ENCODE assay signal across 24 cellular contexts in the genomic region with DNA sequence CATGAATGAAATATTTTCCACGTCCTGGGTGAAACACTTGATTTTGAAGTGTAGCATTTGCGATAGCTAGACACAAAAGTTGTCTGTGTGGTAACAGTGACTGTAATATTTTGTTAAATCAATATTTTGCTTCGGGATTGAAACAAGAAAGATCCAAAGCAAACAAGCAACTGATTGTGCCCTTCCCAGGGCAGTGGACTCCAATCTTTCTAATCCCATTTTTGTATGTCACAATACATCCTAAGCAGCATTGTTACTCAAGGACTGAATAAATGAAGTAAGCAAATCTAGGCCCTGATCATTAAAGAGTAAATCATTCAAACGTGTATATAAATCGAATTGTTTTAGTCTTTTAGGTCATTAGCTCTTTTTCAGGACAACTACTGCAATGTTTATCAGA. TPM values are rescaled to one million over a fixed set of nuclear protein-coding genes. Genes with fewer than 3 reads are reported as not detected.
DNase-seq lines count a peak whose midpoint lies in the region; ATAC-seq, FAIRE-seq and TF ChIP-seq lines count a peak whose summit lies in the region.
"Had no signal": no experiment of that assay in that cellular context is flagged by ENCODE, and none has a peak within 500 bp of the region (broad histone marks: within the 10 kb centered on the region; RNA-seq: fewer than 3 reads in every experiment).

No MANE protein-coding gene starts in this region.

- no peak for TF ChIP-seq CTCF in K562 (IDR thresholded peaks at IDR 0.05 in 2 of 3, conservative IDR thresholded peaks at IDR 0.05 in 1 of 3; ENCODE audit: insufficient read depth in 2 of 3, low read depth in 1 of 3, low read length in 3 of 3)

- H3K4me2 ChIP-seq in K562 (ENCODE audit: insufficient read depth, low read length), result peak overlapping the region; percentile 27; the same call in 1 of the 2 replicates

- no peaks in the 10 kb centered on the region for H3K27me3 Mint-ChIP-seq in activated CD4-positive, alpha-beta T cell treated with anti-CD3 and anti-CD28 coated beads, Interleukin-2, amount 10 ng/mL, durations not matched to agents 24 days and 14 days
- H3K27me3 Mint-ChIP-seq in CD4-positive, CD25-positive, alpha-beta regulatory T cell, result no peaks in the 10 kb centered on the region

- intact Hi-C loops in activated CD4-positive, alpha-beta T cell treated with anti-CD3 and anti-CD28 coated beads, Interleukin-2, amount 10 ng/mL, durations not matched to agents 24 days and 14 days (cut with micrococcal nuclease), result loop anchor here (5.0 to 10.0 kb wide), 3 partner anchors 712 to 1470 kb away; a partner anchor contains a TSS
- intact Hi-C loops in K562 (cut with micrococcal nuclease), result no loop called here

- no peaks in the 10 kb centered on the region for H3K27me3 ChIP-seq in CD4-positive, CD25-positive, alpha-beta regulatory T cell (ENCODE audit: control insufficient read depth, insufficient read depth, low read length)
- no peaks in the 10 kb centered on the region for H3K27me3 ChIP-seq in K562 (ENCODE audit: control insufficient read depth in 2 of 2, insufficient read depth in 2 of 2, low read length in 2 of 2)
- H3K27me3 ChIP-seq: Peyer's patch, stomach, uterus had no signal

- H3K36me3 Mint-ChIP-seq in activated CD4-positive, alpha-beta T cell treated with anti-CD3 and anti-CD28 coated beads, Interleukin-2, amount 10 ng/mL, durations not matched to agents 24 days and 14 days (ENCODE audit: low read depth), result peaks cover 26% of the 10 kb centered on the region
- peaks cover 9% of the 10 kb centered on the region for H3K36me3 Mint-ChIP-seq in CD4-positive, CD25-positive, alpha-beta regulatory T cell
- H3K36me3 Mint-ChIP-seq: WTC11 had no signal

- H3K4me3 ChIP-seq in CD4-positive, CD25-positive, alpha-beta regulatory T cell (ENCODE audit: low read depth, low read length), result peak overlapping the region; percentile 94
- peak overlapping the region; percentile 11; the same call in 1 of the 2 replicates for H3K4me3 ChIP-seq in K562
- H3K4me3 ChIP-seq: GM23248, Peyer's patch, stomach, uterus had no signal

- WGBS in K562 (ENCODE audit: insufficient coverage, low coverage, missing lambda C conversion rate), result 6% methylated on average over 5 of the region's 5 CpGs

- H4K20me1 ChIP-seq in K562 (replicated peaks; ENCODE audit: control insufficient read depth, insufficient read depth, low read length), result no peaks in the 10 kb centered on the region

- no peak for DNase-seq in activated CD4-positive, alpha-beta T cell treated with anti-CD3 and anti-CD28 coated beads, Interleukin-2, amount 10 ng/mL, durations not matched to agents 24 days and 14 days
- no peak for DNase-seq in activated CD4-positive, alpha-beta T cell treated with anti-CD3 and anti-CD28 coated beads for 48 hours
- no peak for DNase-seq in CD4-positive, CD25-positive, alpha-beta regulatory T cell
- DNase-seq in SK-MEL-5 (ENCODE audit: low read depth, low spot score) (peak; percentile 55), K562 (ENCODE audit: extremely low read depth in 1 of 4, low spot score in 3 of 4) (no peak), NCI-H146 (lab: John Stamatoyannopoulos, UW) (no peak), SIG-M5 treated with dmso at 0.1 percent for 504 hours (lab: John Stamatoyannopoulos, UW; ENCODE audit: unreplicated experiment) (no peak), HEK293T (ENCODE audit: extremely low spot score) (no peak)
- DNase-seq: activated CD8-positive, alpha-beta memory T cell treated with anti-CD3 and anti-CD28 coated beads, Interleukin-2, amount 50 U/mL, for 48 hours; anterior cingulate cortex; DMS53; GM23248; KG1; NCI-H2171 treated with DMSO at 0.1 percent for 48 hours; NCI-H748 treated with DMSO at 0.1 percent for 48 hours; Peyer's patch; stomach; SW 1271; uterus had no signal

- no peak for TF ChIP-seq EP300 in K562 (IDR thresholded peaks at IDR 0.05; ENCODE audit: low read length)

- H3K4me1 ChIP-seq in CD4-positive, CD25-positive, alpha-beta regulatory T cell (ENCODE audit: control insufficient read depth, insufficient read depth, low read length, poor library complexity, severe bottlenecking), result peaks cover 14% of the 10 kb centered on the region
- no peaks in the 10 kb centered on the region; a peak in 2 of 5 replicates for H3K4me1 ChIP-seq in K562 (replicated peaks in 1 of 2; ENCODE audit: control insufficient read depth in 2 of 2, insufficient read depth in 2 of 2, low read length in 2 of 2)
- H3K4me1 ChIP-seq: Peyer's patch, stomach, uterus had no signal

- H3K9me3 ChIP-seq in CD4-positive, CD25-positive, alpha-beta regulatory T cell (ENCODE audit: control insufficient read depth in 2 of 2, low read length in 2 of 2), result no peaks in the 10 kb centered on the region
- no peaks in the 10 kb centered on the region for H3K9me3 ChIP-seq in K562 (replicated peaks; ENCODE audit: control insufficient read depth, insufficient read depth, low read depth, low read length)
- H3K9me3 ChIP-seq: Peyer's patch, stomach, uterus had no signal

- H3K27ac Mint-ChIP-seq in activated CD4-positive, alpha-beta T cell treated with anti-CD3 and anti-CD28 coated beads, Interleukin-2, amount 10 ng/mL, durations not matched to agents 24 days and 14 days, result peak overlapping the region; percentile 78
- H3K27ac Mint-ChIP-seq in CD4-positive, CD25-positive, alpha-beta regulatory T cell, result peak overlapping the region in 1 of 3 donors; percentile 1
- H3K27ac Mint-ChIP-seq: WTC11 had no signal

- no peak for TF ChIP-seq RAD21 in K562 (CRISPR knock-in tag; conservative IDR thresholded peaks at IDR 0.05 in 1 of 2, IDR thresholded peaks at IDR 0.05 in 1 of 2)

- no peak for TF ChIP-seq POLR2A in K562 (conservative IDR thresholded peaks at IDR 0.05)

- FAIRE-seq in K562 (lab: Jason Lieb, UNC), result no peak

- ATAC-seq in CD4-positive, CD25-positive, alpha-beta regulatory T cell (ENCODE audit: low read depth in 2 of 2), result no peak
- no peak for ATAC-seq in K562
- ATAC-seq: WTC11 had no signal

- in situ Hi-C loops in SK-MEL-5 (cut with HindIII; ENCODE audit: low pct_unique_long_range_greater_than_20kb, low sequenced_read_pairs), result no loop called here
- in situ Hi-C loops in K562 (cut with MboI), result no loop called here

- BruUV-seq in K562 (replicated peaks; lab: Mats Ljungman, UMichigan), result no TSS peak

- H3K4me3 Mint-ChIP-seq in activated CD4-positive, alpha-beta T cell treated with anti-CD3 and anti-CD28 coated beads, Interleukin-2, amount 10 ng/mL, durations not matched to agents 24 days and 14 days, result peak overlapping the region; percentile 83
- H3K4me3 Mint-ChIP-seq in CD4-positive, CD25-positive, alpha-beta regulatory T cell, result peak overlapping the region; percentile 55 to 78 (median 76)
- H3K4me3 Mint-ChIP-seq: WTC11 had no signal

- no peaks in the 10 kb centered on the region for H3K9me3 Mint-ChIP-seq in activated CD4-positive, alpha-beta T cell treated with anti-CD3 and anti-CD28 coated beads, Interleukin-2, amount 10 ng/mL, durations not matched to agents 24 days and 14 days
- H3K9me3 Mint-ChIP-seq in CD4-positive, CD25-positive, alpha-beta regulatory T cell, result no peaks in the 10 kb centered on the region
- H3K9me3 Mint-ChIP-seq: WTC11 had no signal

- H2AFZ ChIP-seq in K562 (ENCODE audit: low read depth, low read length), result no peak overlapping the region
- H2AFZ ChIP-seq: GM23248 had no signal

- H3K9ac ChIP-seq in K562 (ENCODE audit: insufficient read depth in 1 of 2, low read depth in 2 of 2, low read length in 2 of 2), result peak overlapping the region in 1 of 2 experiments; percentile 61; a peak in 2 of 4 replicates
- H3K9ac ChIP-seq: GM23248 had no signal

- no peaks in the 10 kb centered on the region for H3K9me1 ChIP-seq in K562 (ENCODE audit: control insufficient read depth, insufficient read depth, low read length)

- peaks cover 36% of the 10 kb centered on the region for H3K4me1 Mint-ChIP-seq in activated CD4-positive, alpha-beta T cell treated with anti-CD3 and anti-CD28 coated beads, Interleukin-2, amount 10 ng/mL, durations not matched to agents 24 days and 14 days
- H3K4me1 Mint-ChIP-seq in CD4-positive, CD25-positive, alpha-beta regulatory T cell, result peaks cover 12 to 42% (median 23%) of the 10 kb centered on the region in 4 donors

- H3K79me2 ChIP-seq in K562 (ENCODE audit: control insufficient read depth, insufficient read depth, low read length), result peaks cover 35% of the 10 kb centered on the region

- CTCF ChIA-PET in K562 (lab: Yijun Ruan, JAX; ENCODE audit: low intra/inter-chr PET ratio) (no interaction called here), HEK293T (lab: Yijun Ruan, JAX) (no interaction called here)

- H3K27ac ChIP-seq in CD4-positive, CD25-positive, alpha-beta regulatory T cell (ENCODE audit: insufficient read depth, low read length, poor library complexity, severe bottlenecking), result peak overlapping the region; percentile 41
- H3K27ac ChIP-seq in K562 (ENCODE audit: extremely low read depth, low read depth, low read length), result no peak overlapping the region
- H3K27ac ChIP-seq: C4-2B, GM23248, HL-60, Peyer's patch, stomach, uterus had no signal

- H3K36me3 ChIP-seq in CD4-positive, CD25-positive, alpha-beta regulatory T cell (ENCODE audit: control insufficient read depth, insufficient read depth, low read length), result peaks cover 17% of the 10 kb centered on the region
- H3K36me3 ChIP-seq in K562 (ENCODE audit: control insufficient read depth, insufficient read depth, low read length), result peaks cover 9% of the 10 kb centered on the region; the same call in 2 of the 3 replicates
- H3K36me3 ChIP-seq: Peyer's patch, stomach, uterus had no signal

- POLR2A ChIA-PET in K562 (lab: Yijun Ruan, JAX), result no interaction called here
- POLR2A ChIA-PET in HEK293T (lab: Yijun Ruan, JAX), result no interaction called here

RNA-seq across cellular contexts. Expression of a gene that starts 2.8 kb away (rescaled TPM):
- total RNA-seq in activated CD4-positive, alpha-beta T cell treated with anti-CD3 and anti-CD28 coated beads, Interleukin-2, amount 10 ng/mL, durations not matched to agents 24 days and 14 days, result 102 and 113 TPM in 2 replicates
- total RNA-seq in CD4-positive, CD25-positive, alpha-beta regulatory T cell, result 135 TPM
- polyA plus RNA-seq in CD4-positive, CD25-positive, alpha-beta regulatory T cell, result 100 to 1,000 TPM; 291 to 625 (median 465) TPM
- total RNA-seq in SK-MEL-5 (2014; rRNA removed; shearing (Covaris generic)), result 48.8 and 51.7 TPM in 2 replicates
- 57.6 and 67.3 TPM in 2 replicates for polyA plus RNA-seq in SK-MEL-5 (2015; cell fraction: cytosol; rRNA removed)
- 7.1 and 16.7 TPM in 2 replicates for polyA plus RNA-seq in SK-MEL-5 (2015; cell fraction: nucleus; rRNA removed)
- 56.8 and 80.7 TPM in 2 replicates for total RNA-seq in K562 (2011; cell fraction: chromatin; rRNA removed; ENCODE audit: low replicate concordance)
- total RNA-seq in K562 (2011; cell fraction: nucleolus; rRNA removed), result 85.7 and 111 TPM in 2 replicates
- 94.9 and 106 TPM in 2 replicates for total RNA-seq in K562 (2011; cell fraction: nucleoplasm; rRNA removed)
- total RNA-seq in K562 (2014; rRNA removed), result 29.7 and 36.5 TPM in 2 replicates
- total RNA-seq in K562 (2014; rRNA removed; fragmentation: Illumina TruSeq; extraction: Trizol), result 49.5 and 56.3 TPM in 2 replicates
- 26.2 and 29.4 TPM in 2 replicates for total RNA-seq in K562 (2015; rRNA removed; fragmentation: Illumina TruSeq; extraction: Trizol)
- total RNA-seq in K562 (2021), result 57.4 and 58.9 TPM in 2 replicates
- 56.8 and 106 TPM in 2 replicates for polyA plus RNA-seq in K562 (2011; rRNA removed)
- 43.2 and 51.6 TPM in 2 replicates for polyA plus RNA-seq in K562 (2011; cell fraction: cytosol; rRNA removed)
- polyA plus RNA-seq in K562 (2011; cell fraction: nucleus; rRNA removed), result 13.5 and 17.7 TPM in 2 replicates
- 40.0 and 54.8 TPM in 2 replicates for polyA plus RNA-seq in K562 (2012)
- polyA plus RNA-seq in K562 (2014; fragmentation: Illumina TruSeq; extraction: Trizol), result 62.0 and 63.4 TPM in 2 replicates
- polyA plus RNA-seq in K562 (2014; fragmentation: Nextera tagmentation; extraction: Ambion mirVana), result 100 to 1,000 TPM; 105 to 117 TPM
- polyA plus RNA-seq in K562 (2014; rRNA removed), result 47.4 and 61.7 TPM in 2 replicates
- 56.6 and 97.7 TPM in 2 replicates for polyA minus RNA-seq in K562 (2011; rRNA and poly(A)+ RNA removed)
- polyA minus RNA-seq in K562 (2011; cell fraction: cytosol; rRNA and poly(A)+ RNA removed), result 32.8 and 66.3 TPM in 2 replicates
- 3.1 and 3.2 TPM in 2 replicates for polyA minus RNA-seq in K562 (2011; cell fraction: nucleus; rRNA and poly(A)+ RNA removed)
- total RNA-seq: chondrocyte, GM23248, kidney epithelial cell had no signal
- polyA plus RNA-seq: GM23248 had no signal
